Comparison of ENCODE assay signal across 11 cellular contexts in genomic region chrX:42755820-42756219, GRCh38. TPM values are rescaled to one million over a fixed set of nuclear protein-coding genes. Genes with fewer than 3 reads are reported as not detected.
DNase-seq lines count a peak whose midpoint lies in the region; ATAC-seq, FAIRE-seq and TF ChIP-seq lines count a peak whose summit lies in the region.
"Had no signal": no experiment of that assay in that cellular context is flagged by ENCODE, and none has a peak within 500 bp of the region (broad histone marks: within the 10 kb centered on the region; RNA-seq: fewer than 3 reads in every experiment).

No MANE protein-coding gene starts in this region.

- H3K79me2 ChIP-seq in HCT116 (ENCODE audit: insufficient read depth, low read length) (no peaks in the 10 kb centered on the region), keratinocyte (ENCODE audit: control insufficient read depth, insufficient read depth, low read length) (no peaks in the 10 kb centered on the region)

- H3K9me3 ChIP-seq in HCT116 (ENCODE audit: control insufficient read depth in 1 of 2, insufficient read depth in 1 of 2, low read depth in 1 of 2, low read length in 2 of 2) (no peaks in the 10 kb centered on the region), keratinocyte (ENCODE audit: control insufficient read depth, low read depth, low read length) (no peaks in the 10 kb centered on the region), testis (no peaks in the 10 kb centered on the region)

- H2AFZ ChIP-seq in HCT116 (ENCODE audit: low read depth, low read length, poor library complexity, severe bottlenecking) (peak overlapping the region; percentile 16), keratinocyte (ENCODE audit: control insufficient read depth, low read length) (peak overlapping the region; percentile 21)

- TF ChIP-seq CTCF in HCT116 (IDR thresholded peaks at IDR 0.05 in 2 of 3, conservative IDR thresholded peaks at IDR 0.05 in 1 of 3; ENCODE audit: borderline replicate concordance in 1 of 3, insufficient read depth in 1 of 3, low read depth in 2 of 3, low read length in 2 of 3) (no peak), choroid plexus epithelial cell (conservative IDR thresholded peaks at IDR 0.05; ENCODE audit: low read depth, low read length) (no peak), keratinocyte (optimal IDR thresholded peaks at IDR 0.05 in 1 of 3, IDR thresholded peaks at IDR 0.05 in 1 of 3, conservative IDR thresholded peaks at IDR 0.05 in 1 of 3; ENCODE audit: extremely low read depth in 1 of 3, insufficient read depth in 2 of 3, low read length in 3 of 3) (no peak), testis (IDR thresholded peaks at IDR 0.05) (no peak), GM13977 (IDR thresholded peaks at IDR 0.05; ENCODE audit: extremely low read depth, insufficient read depth, missing control alignments) (no peak)

- H3K9me2 ChIP-seq in HCT116 (ENCODE audit: insufficient read depth): no peaks in the 10 kb centered on the region

- H3K27me3 ChIP-seq in HCT116 (ENCODE audit: insufficient read depth, low read length) (no peaks in the 10 kb centered on the region), keratinocyte (ENCODE audit: control insufficient read depth, extremely low read depth, insufficient read depth, low read length) (no peaks in the 10 kb centered on the region), testis (no peaks in the 10 kb centered on the region)

- no peak for TF ChIP-seq RAD21 in HCT116 (IDR thresholded peaks at IDR 0.05; ENCODE audit: low read depth)

- RAD21 ChIA-PET in HCT116 (lab: Charles Lee; ENCODE audit: low non-redundant PET in 1 of 2, low total read pairs in 2 of 2, uncharacterized antibody in 2 of 2, unreplicated experiment in 2 of 2): no interaction called here

- H3K4me2 ChIP-seq in HCT116 (ENCODE audit: low read length) (peak overlapping the region; percentile 35), keratinocyte (ENCODE audit: control insufficient read depth, extremely low read depth, insufficient read depth, low read depth, low read length) (peak overlapping the region; percentile 19)

- H3K4me3 ChIP-seq in HCT116 (replicated peaks in 1 of 2; ENCODE audit: low read depth in 1 of 2, low read length in 2 of 2): no peak overlapping the region
- H3K4me3 ChIP-seq in choroid plexus epithelial cell (ENCODE audit: low read depth, low read length): no peak overlapping the region
- H3K4me3 ChIP-seq in keratinocyte (ENCODE audit: control insufficient read depth in 2 of 3, extremely low read depth in 1 of 3, insufficient read depth in 2 of 3, low read depth in 1 of 3, low read length in 3 of 3): no peak overlapping the region
- no peak overlapping the region for H3K4me3 ChIP-seq in testis

- 26 to 37% methylated on average over 5 to 6 of the region's 6 CpGs for WGBS in testis, 2 donors

- no peaks in the 10 kb centered on the region for H3K9me1 ChIP-seq in keratinocyte (ENCODE audit: control insufficient read depth, extremely low read depth, insufficient read depth, low read length)

- POLR2A ChIA-PET in HCT116 (lab: Charles Lee): no interaction called here

- DNase-seq in HCT116 (ENCODE audit: low read depth, low spot score): no peak
- peak; percentile 52 for DNase-seq in choroid plexus epithelial cell (ENCODE audit: low read depth)
- no peak for DNase-seq in keratinocyte (ENCODE audit: low read depth, low spot score)
- DNase-seq in testis: peak; percentile 30
- no peak for DNase-seq in GM13977 (ENCODE audit: low spot score)
- no peak for DNase-seq in iPS-NIHi11 (ENCODE audit: low spot score)
- DNase-seq: activated naive CD4-positive, alpha-beta T cell treated with Interleukin-2 at 50 U/mL for 16 hours; NCI-H187 treated with DMSO at 0.1 percent for 48 hours had no signal

- in situ Hi-C loops in GM13977 (cut with MboI; ENCODE audit: low pct_unique_long_range_greater_than_20kb, low sequenced_read_pairs, unreplicated experiment): no loop called here

- H3K9ac ChIP-seq in HCT116 (ENCODE audit: low read length) (no peak overlapping the region), keratinocyte (ENCODE audit: control insufficient read depth, extremely low read depth, insufficient read depth, low read length) (no peak overlapping the region)

- H3K27ac ChIP-seq in HCT116 (ENCODE audit: low read depth, low read length) (no peak overlapping the region), keratinocyte (ENCODE audit: control insufficient read depth, insufficient read depth, low read length) (no peak overlapping the region), testis (no peak overlapping the region)

- CTCF ChIA-PET in HCT116 (lab: Charles Lee): no interaction called here

- H4K20me1 ChIP-seq in HCT116 (ENCODE audit: insufficient read depth) (no peaks in the 10 kb centered on the region), keratinocyte (ENCODE audit: control insufficient read depth, extremely low read depth, insufficient read depth, low read length) (no peaks in the 10 kb centered on the region)

- ATAC-seq in HCT116 (no peak), GM19035 (IDR thresholded peaks at IDR 0.05; ENCODE audit: unreplicated experiment) (no peak), HG02870 (IDR thresholded peaks at IDR 0.05; ENCODE audit: unreplicated experiment) (no peak)

- intact Hi-C loops in HCT116 (cut with micrococcal nuclease): no loop called here
- intact Hi-C loops in testis (cut with DNase I; ENCODE audit: low total_unique reads): no loop called here

- BruUV-seq in HCT116 (replicated peaks; lab: Mats Ljungman, UMichigan): no TSS peak

- dilution Hi-C loops in keratinocyte (cut with MboI; ENCODE audit: extremely low pct_ligation_motif_present, low sequenced_read_pairs): no loop called here

- no peak for TF ChIP-seq POLR2A in HCT116 (IDR thresholded peaks at IDR 0.05; ENCODE audit: borderline replicate concordance, extremely low read depth, insufficient read depth, insufficient read length)
- TF ChIP-seq POLR2A in testis (IDR thresholded peaks at IDR 0.05): no peak

- H3K36me3 ChIP-seq in HCT116 (ENCODE audit: control insufficient read depth in 1 of 2, insufficient read depth in 2 of 2, low read length in 2 of 2) (no peaks in the 10 kb centered on the region), keratinocyte (ENCODE audit: control insufficient read depth in 2 of 2, extremely low read depth in 1 of 2, insufficient read depth in 2 of 2, low read length in 2 of 2) (no peaks in the 10 kb centered on the region), testis (ENCODE audit: low read depth, missing control alignments) (no peaks in the 10 kb centered on the region)

- FAIRE-seq in keratinocyte (lab: Jason Lieb, UNC): no peak

- H3K4me1 ChIP-seq in HCT116 (ENCODE audit: control insufficient read depth in 1 of 2, insufficient read depth in 2 of 2, low read length in 2 of 2) (peaks cover 0 to 8% of the 10 kb centered on the region in 2 experiments; a peak in 2 of 4 replicates), keratinocyte (ENCODE audit: control insufficient read depth, extremely low read depth, insufficient read depth, low read length) (peaks cover 7% of the 10 kb centered on the region), testis (no peaks in the 10 kb centered on the region)

TF ChIP-seq in HCT116, 20 proteins besides CTCF, POLR2A, EP300 and RAD21:
- TF ChIP-seq REST (IDR thresholded peaks at IDR 0.05; ENCODE audit: low read depth) (no peak), JUND (IDR thresholded peaks at IDR 0.05) (no peak), EGR1 (IDR thresholded peaks at IDR 0.05; ENCODE audit: low read depth) (peak; percentile 51; the same call in 1 of the 2 replicates), TCF7L2 (IDR thresholded peaks at IDR 0.05; ENCODE audit: borderline replicate concordance, extremely low read depth, insufficient read depth, insufficient read length) (no peak), MAX (IDR thresholded peaks at IDR 0.05) (no peak)
TF ChIP-seq in HCT116: peak in this region for 1.

RNA-seq across cellular contexts. Expression of gene PPP1R2C, which starts 22.1 kb away (rescaled TPM):
- total RNA-seq in HCT116 (2021; ENCODE audit: unreplicated experiment) (not detected), testis (10 to 100 TPM; 20.1 to 69.6 TPM)
- not detected in 2 replicates for polyA plus RNA-seq in HCT116 (2012)
- polyA plus RNA-seq in keratinocyte (not detected in 3 replicates), testis (ENCODE audit: insufficient read depth, low read depth, low replicate concordance) (54.8 TPM)
- polyA plus RNA-seq in keratinocyte (2011; ENCODE audit: low read depth): not detected
- polyA plus RNA-seq in keratinocyte (2011; cell fraction: cytosol; rRNA removed): not detected in 2 replicates
- not detected in 2 replicates for polyA plus RNA-seq in keratinocyte (2011; cell fraction: nucleus; rRNA removed)
- polyA plus RNA-seq in keratinocyte (2012; ENCODE audit: low replicate concordance): not detected in 2 replicates
- not detected in 3 replicates for polyA minus RNA-seq in keratinocyte
- polyA minus RNA-seq in keratinocyte (2011; cell fraction: cytosol; rRNA and poly(A)+ RNA removed): not detected
- not detected in 2 replicates for polyA minus RNA-seq in keratinocyte (2011; cell fraction: nucleus; rRNA and poly(A)+ RNA removed)
- total RNA-seq: Daoy had no signal

Comparison
In these comparisons a context has a peak if more than half of its experiments do, and no peak if none do; other contexts are left out.
1. DNase-seq: peak in choroid plexus epithelial cell (single experiment) and testis (single experiment); none in HCT116 (single experiment), keratinocyte (single experiment), GM13977 (single experiment) and iPS-NIHi11 (single experiment).
2. RNA of gene PPP1R2C, which starts 22.1 kb away (total RNA-seq): 20.1 to 69.6 TPM in testis; not detected in HCT116 (single experiment); every median in the first group is over 10 times any median in the second.